Comparison of ENCODE assay signal across 9 cellular contexts in the genomic region with DNA sequence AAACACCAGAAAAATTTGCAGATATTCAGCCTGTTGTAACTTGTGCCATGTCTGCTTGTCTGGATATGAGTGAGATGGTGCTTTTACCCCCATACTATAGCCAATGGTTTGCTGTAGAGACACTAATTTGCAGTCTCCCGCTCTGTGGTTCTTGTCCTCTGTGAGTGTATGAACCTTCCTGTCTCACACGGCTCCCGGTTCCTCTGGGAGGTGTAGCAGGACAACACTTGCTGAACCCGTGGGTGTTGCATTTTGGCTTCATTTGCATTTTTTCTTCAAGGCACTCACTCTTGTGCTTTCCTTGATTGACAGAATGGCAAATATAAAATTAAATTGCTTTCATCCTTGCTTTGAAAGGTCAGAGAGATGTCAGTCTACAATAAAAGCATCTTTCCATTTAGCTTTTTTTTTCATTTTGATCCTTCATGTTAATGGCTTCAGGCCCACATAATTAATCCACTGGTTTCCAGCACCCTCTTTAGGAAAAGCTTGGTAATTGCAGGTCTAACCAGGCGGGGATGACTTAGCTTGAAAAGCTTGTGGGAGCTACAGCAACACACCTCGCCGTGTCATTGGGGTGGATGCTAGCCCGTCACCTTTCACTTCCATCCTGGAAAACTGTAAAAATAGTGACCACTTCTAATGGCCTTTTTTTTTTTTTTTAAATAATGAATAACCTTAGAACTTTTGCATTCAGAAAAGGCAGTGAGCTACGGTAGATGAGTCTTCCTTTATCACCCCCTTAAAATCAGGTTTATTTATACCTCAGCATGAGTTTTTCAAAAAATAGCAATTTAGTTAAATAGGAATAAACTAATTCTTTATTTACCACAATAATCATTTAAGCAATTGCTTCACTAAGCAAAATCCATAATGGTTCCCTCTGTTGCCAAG. TPM values are rescaled to one million over a fixed set of nuclear protein-coding genes. Genes with fewer than 3 reads are reported as not detected.
A peak's percentile ranks its signal among the peaks of the same experiment; 100 is the strongest.
DNase-seq lines count a peak whose midpoint lies in the region; ATAC-seq and TF ChIP-seq lines count a peak whose summit lies in the region.
"Had no signal": no experiment of that assay in that cellular context is flagged by ENCODE, and none has a peak within 500 bp of the region (broad histone marks: within the 10 kb centered on the region; RNA-seq: fewer than 3 reads in every experiment).

No MANE protein-coding gene starts in this region.

- no peaks in the 10 kb centered on the region for H3K4me1 Mint-ChIP-seq in activated T-helper 17 cell treated with anti-CD3 and anti-CD28 coated beads, Interleukin-2, amount 50 U/mL, for 72 hours
- no peaks in the 10 kb centered on the region for H3K4me1 Mint-ChIP-seq in glutamatergic neuron (ENCODE audit: low read depth, unreplicated experiment)

- peaks cover 4% of the 10 kb centered on the region for H3F3A ChIP-seq in PC-3 (ENCODE audit: low read length, unreplicated experiment)

- no TSS peak for BruUV-seq in PC-3 (replicated peaks; lab: Mats Ljungman, UMichigan)

- no peaks in the 10 kb centered on the region for H3K9me2 ChIP-seq in PC-3 (replicated peaks; ENCODE audit: low read length)

- H3K4me1 ChIP-seq in PC-3 (ENCODE audit: insufficient read depth, low read length) = no peaks in the 10 kb centered on the region

- TF ChIP-seq CTCF in BJ (IDR thresholded peaks at IDR 0.05; ENCODE audit: insufficient read depth, low read depth, low read length) (peak; percentile 76), PC-3 (conservative IDR thresholded peaks at IDR 0.05; ENCODE audit: low read depth, low read length) (peak; percentile 95), glutamatergic neuron (IDR thresholded peaks at IDR 0.05; ENCODE audit: partially characterized antibody, unreplicated experiment) (peak; percentile 75)

- H2AFZ ChIP-seq in PC-3 (ENCODE audit: low read length) = no peak overlapping the region

- H3K27ac Mint-ChIP-seq in activated T-helper 17 cell treated with anti-CD3 and anti-CD28 coated beads, Interleukin-2, amount 50 U/mL, for 72 hours = no peak overlapping the region
- no peak overlapping the region for H3K27ac Mint-ChIP-seq in glutamatergic neuron (ENCODE audit: unreplicated experiment)

- no peaks in the 10 kb centered on the region for H3K27me3 Mint-ChIP-seq in activated T-helper 17 cell treated with anti-CD3 and anti-CD28 coated beads, Interleukin-2, amount 50 U/mL, for 72 hours
- H3K27me3 Mint-ChIP-seq in glutamatergic neuron (ENCODE audit: unreplicated experiment) = peaks cover 4% of the 10 kb centered on the region
- H3K27me3 Mint-ChIP-seq: IgD-negative memory B cell had no signal

- H3K9ac ChIP-seq in PC-3 (ENCODE audit: low read length) = no peak overlapping the region

- no peak overlapping the region for H3K4me2 ChIP-seq in PC-3 (ENCODE audit: low read length)

- DNase-seq in BJ (ENCODE audit: low read depth) = no peak
- peak in 60 of 76 experiments; percentile 3 to 75 (median 40) for DNase-seq in HUDEP-2 (lab: John Stamatoyannopoulos, UW; ENCODE audit: unreplicated experiment in 76 of 76)
- peak; percentile 92 for DNase-seq in PC-3
- DNase-seq in glutamatergic neuron = no peak
- no peak for DNase-seq in sciatic nerve (ENCODE audit: low spot score)

- H3K36me3 Mint-ChIP-seq in activated T-helper 17 cell treated with anti-CD3 and anti-CD28 coated beads, Interleukin-2, amount 50 U/mL, for 72 hours (ENCODE audit: low read depth) = peaks cover 71% of the 10 kb centered on the region
- H3K36me3 Mint-ChIP-seq in glutamatergic neuron (ENCODE audit: unreplicated experiment) = peaks cover 14% of the 10 kb centered on the region

- H3K9me3 ChIP-seq in PC-3 (ENCODE audit: low read length) = no peaks in the 10 kb centered on the region

- POLR2A ChIA-PET in BJ (lab: Charles Lee) = interaction anchor here (0.6 to 1.0 kb wide), 3 partner anchors 130 to 203 kb away, joined by 3 to 4 read pairs (median 4); no protein-coding TSS in a partner anchor
- POLR2A ChIA-PET in PC-3 (lab: Charles Lee; ENCODE audit: unreplicated experiment) = interaction anchor here (0.5 to 1.1 kb wide), 5 partner anchors 62 to 715 kb away, joined by 3 to 15 read pairs (median 9); no protein-coding TSS in a partner anchor

- no peaks in the 10 kb centered on the region for H3K79me2 ChIP-seq in PC-3 (ENCODE audit: low read length)

- no peaks in the 10 kb centered on the region for H4K20me1 ChIP-seq in PC-3 (ENCODE audit: low read length)

- H3K27me3 ChIP-seq in BJ (ENCODE audit: control insufficient read depth, insufficient read depth, low read length) = no peaks in the 10 kb centered on the region
- H3K27me3 ChIP-seq in PC-3 (ENCODE audit: low read length) = no peaks in the 10 kb centered on the region

- H3K9me3 Mint-ChIP-seq in activated T-helper 17 cell treated with anti-CD3 and anti-CD28 coated beads, Interleukin-2, amount 50 U/mL, for 72 hours = no peaks in the 10 kb centered on the region
- peaks cover under 1% of the 10 kb centered on the region for H3K9me3 Mint-ChIP-seq in glutamatergic neuron (ENCODE audit: unreplicated experiment)
- H3K9me3 Mint-ChIP-seq: IgD-negative memory B cell had no signal

- H3K27ac ChIP-seq in PC-3 (ENCODE audit: low read length) = no peak overlapping the region

- H3K36me3 ChIP-seq in BJ (ENCODE audit: control insufficient read depth, insufficient read depth, low read length) (peaks cover 25% of the 10 kb centered on the region), PC-3 (ENCODE audit: low read depth, low read length) (peaks cover 88% of the 10 kb centered on the region)

- peak; percentile 88 for ATAC-seq in GM18868 (IDR thresholded peaks at IDR 0.05; ENCODE audit: unreplicated experiment)
- peak; percentile 87 for ATAC-seq in PC-3
- ATAC-seq in activated T-helper 17 cell treated with anti-CD3 and anti-CD28 coated beads, Interleukin-2, amount 50 U/mL, for 72 hours (replicated peaks) = peak; percentile 59
- ATAC-seq in sciatic nerve = peak; percentile 77
- ATAC-seq in HG02571 (IDR thresholded peaks at IDR 0.05; ENCODE audit: unreplicated experiment) = no peak

- no peak overlapping the region for H3K4me3 Mint-ChIP-seq in activated T-helper 17 cell treated with anti-CD3 and anti-CD28 coated beads, Interleukin-2, amount 50 U/mL, for 72 hours
- H3K4me3 Mint-ChIP-seq in glutamatergic neuron (ENCODE audit: unreplicated experiment) = no peak overlapping the region

- CTCF ChIA-PET in BJ (lab: Yijun Ruan, JAX) = interaction anchor here (0.5 to 6.5 kb wide), 36 partner anchors 8 to 1930 kb away, joined by 3 to 100 read pairs (median 4); partner anchors contain the start of genes NFRKB and PRDM10
- CTCF ChIA-PET in PC-3 (lab: Charles Lee) = interaction anchor here (0.6 to 1.9 kb wide), 18 partner anchors 8 to 1248 kb away, joined by 3 to 37 read pairs (median 6); partner anchors contain the start of gene PRDM10

- H3K4me3 ChIP-seq in BJ (ENCODE audit: low read depth, low read length) = no peak overlapping the region
- no peak overlapping the region for H3K4me3 ChIP-seq in PC-3 (ENCODE audit: low read length)

- intact Hi-C loops in PC-3 (cut with micrococcal nuclease) = loop anchor here (1.0 to 2.0 kb wide), 5 partner anchors 61 to 345 kb away; no protein-coding TSS in a partner anchor
- intact Hi-C loops in sciatic nerve (cut with DNase I) = loop anchor here (2.0 kb wide), 1 partner anchor 209 kb away; no protein-coding TSS in a partner anchor

RNA-seq across cellular contexts. Expression of gene ST14, which starts 27.4 kb away (rescaled TPM):
- not detected in 2 replicates for polyA plus RNA-seq in BJ (2011; rRNA removed)
- not detected in 2 replicates for polyA minus RNA-seq in BJ (2011; rRNA and poly(A)+ RNA removed)
- total RNA-seq in PC-3 (2014; rRNA removed) (231 and 289 TPM in 2 replicates), glutamatergic neuron (ENCODE audit: unreplicated experiment) (0.12 TPM), sciatic nerve (2.8 TPM)
- under 1 TPM in 1 of 2 donors, not detected in 1; 0.09 TPM for total RNA-seq in activated T-helper 17 cell treated with anti-CD3 and anti-CD28 coated beads, Interleukin-2, amount 50 U/mL, for 72 hours

Comparison
In these comparisons a context has a peak if more than half of its experiments do, and no peak if none do; other contexts are left out.
1. DNase-seq: peak in HUDEP-2 (60 of 76) and PC-3 (single experiment); none in BJ (single experiment), glutamatergic neuron (single experiment) and sciatic nerve (single experiment).
2. RNA of gene ST14, which starts 27.4 kb away (total RNA-seq): 231 to 289 TPM in PC-3; 2.8 TPM in sciatic nerve (single experiment), 0.12 TPM in glutamatergic neuron (single experiment) and 0.09 TPM in activated T-helper 17 cell treated with anti-CD3 and anti-CD28 coated beads, Interleukin-2, amount 50 U/mL, for 72 hours; every median in the first group is over 10 times any median in the second.
3. Peak in every context shown above with its lines, with median percentiles within 50 percentile points of each other: CTCF ChIP-seq.